Comparison of ENCODE assay signal across 14 cellular contexts in the genomic region with DNA sequence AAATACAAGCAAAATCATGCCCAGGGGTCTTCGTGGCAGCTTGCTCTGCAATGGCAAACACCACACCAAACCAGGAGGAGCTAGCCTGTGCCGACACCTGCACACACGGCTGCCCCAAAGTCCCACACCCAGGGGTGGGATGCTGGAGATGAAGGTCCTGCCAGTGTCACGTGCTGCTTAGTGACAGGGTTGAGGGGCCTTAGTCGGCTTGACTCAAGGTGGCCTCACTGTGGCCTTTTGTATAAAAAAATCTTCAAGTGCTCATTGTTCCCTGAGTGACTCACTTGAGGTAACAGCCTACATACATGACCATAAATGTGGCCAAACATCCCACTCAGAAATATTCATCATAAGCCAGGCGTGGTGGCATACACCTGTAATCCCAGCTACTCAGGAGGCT. TPM values are rescaled to one million over a fixed set of nuclear protein-coding genes. Genes with fewer than 3 reads are reported as not detected.
DNase-seq lines count a peak whose midpoint lies in the region; TF ChIP-seq lines count a peak whose summit lies in the region.
"Had no signal": no experiment of that assay in that cellular context is flagged by ENCODE, and none has a peak within 500 bp of the region (broad histone marks: within the 10 kb centered on the region; RNA-seq: fewer than 3 reads in every experiment).

No MANE protein-coding gene starts in this region.

- DNase-seq in NB4 (ENCODE audit: low read depth) (peak; percentile 44), dermis blood vessel endothelial cell (peak; percentile 57), NCI-H2171 (lab: John Stamatoyannopoulos, UW) (no peak)
- no peak for DNase-seq in stimulated activated CD4-positive, alpha-beta T cell treated with anti-CD3 and anti-CD28 coated beads, Interleukin-4, amount 100 ng/mL, for 1 hour
- DNase-seq: BE2C; gastrocnemius medialis; NCI-H1417; NCI-H2227 treated with DMSO at 0.1 percent for 48 hours; right cardiac atrium; stimulated activated CD4-positive, alpha-beta T cell treated with anti-CD3 and anti-CD28 coated beads, Interleukin-1b, Interleukin-23, amount 100 ng/mL, for 48 hours; stimulated activated CD8-positive, alpha-beta memory T cell treated with anti-CD3 and anti-CD28 coated beads, Interleukin-4, amount 100 ng/mL, for 48 hours had no signal

- no peak for TF ChIP-seq POLR2A in NB4 (IDR thresholded peaks at IDR 0.05; ENCODE audit: extremely low read depth, insufficient read length)

- no peak overlapping the region for H3K4me3 ChIP-seq in NB4 (ENCODE audit: low read depth, low read length)
- H3K4me3 ChIP-seq: gastrocnemius medialis, neural progenitor cell, tibial nerve had no signal

- TF ChIP-seq CTCF in GM12873 (IDR thresholded peaks at IDR 0.05; ENCODE audit: insufficient read depth, low read depth, low read length, missing control alignments) (peak; percentile 2), NB4 (IDR thresholded peaks at IDR 0.05; ENCODE audit: low read depth, low read length) (no peak)

RNA-seq across cellular contexts. Expression of gene TRIM65, which starts 7.3 kb away (rescaled TPM):
- total RNA-seq in dermis blood vessel endothelial cell = 42.4 and 43.1 TPM in 2 replicates

RNA-seq across cellular contexts. Expression of gene TRIM47, which starts 11.1 kb away (rescaled TPM):
- total RNA-seq in dermis blood vessel endothelial cell = 89.1 and 109 TPM in 2 replicates

RNA-seq across cellular contexts. Expression of gene MRPL38, which starts 15.2 kb away (rescaled TPM):
- 24.0 and 49.3 TPM in 2 replicates for total RNA-seq in dermis blood vessel endothelial cell

RNA-seq across cellular contexts. Expression of gene WBP2, which starts 34.3 kb away (rescaled TPM):
- total RNA-seq in dermis blood vessel endothelial cell = 19.2 and 54.3 TPM in 2 replicates

RNA-seq across cellular contexts. Expression of gene UNC13D, which starts 45.2 kb away (rescaled TPM):
- total RNA-seq in dermis blood vessel endothelial cell = 3.2 and 3.4 TPM in 2 replicates

Comparison
In these comparisons a context has a peak if more than half of its experiments do, and no peak if none do; other contexts are left out.
1. DNase-seq: peak in NB4 (single experiment) and dermis blood vessel endothelial cell (single experiment); none in stimulated activated CD4-positive, alpha-beta T cell treated with anti-CD3 and anti-CD28 coated beads, Interleukin-4, amount 100 ng/mL, for 1 hour (single experiment) and NCI-H2171 (single experiment).